Comparison of ENCODE assay signal across 1 cellular context in the genomic region with DNA sequence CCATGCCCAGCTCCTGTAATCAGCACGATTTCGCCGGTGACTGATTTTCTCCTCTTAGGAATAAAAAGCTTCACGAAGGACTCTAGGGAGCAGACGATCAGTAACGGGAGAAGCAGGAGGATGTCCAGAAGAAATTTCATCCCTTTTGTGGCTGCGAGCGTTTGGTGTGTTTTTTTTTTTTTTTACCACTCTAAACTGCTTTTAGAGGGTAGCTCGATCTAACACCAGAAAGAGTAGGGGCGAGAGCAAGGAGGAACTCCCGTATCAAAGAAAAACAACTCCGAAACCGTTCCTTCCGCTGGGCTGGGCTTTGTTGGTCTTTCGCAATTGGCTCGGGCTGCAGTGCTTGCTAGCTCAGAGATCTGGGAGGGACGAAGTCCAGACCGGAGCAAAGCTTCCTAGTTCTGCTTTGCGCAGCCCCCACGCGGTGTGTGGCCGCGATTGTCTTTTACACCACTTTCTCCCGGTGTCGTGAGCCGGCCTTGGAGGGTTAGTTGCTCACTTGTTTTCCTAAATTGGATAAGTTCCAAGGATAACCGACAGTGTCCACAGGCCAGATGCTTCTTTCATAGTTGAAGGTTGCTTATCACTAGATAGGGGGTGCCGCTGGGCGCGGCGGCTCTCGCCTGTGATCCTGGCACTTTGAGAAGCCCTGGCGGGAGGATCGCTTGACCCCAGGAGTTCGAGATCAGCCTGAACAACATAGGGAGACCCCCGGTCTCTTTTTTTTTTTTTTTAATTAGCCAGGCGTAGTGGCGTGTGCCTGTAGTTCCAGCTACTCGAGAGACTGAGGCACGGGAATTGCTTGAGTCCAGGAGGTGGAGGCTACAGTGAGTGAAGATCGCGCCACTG.
TF ChIP-seq lines count a peak whose summit lies in the region.

A gene with protein sequence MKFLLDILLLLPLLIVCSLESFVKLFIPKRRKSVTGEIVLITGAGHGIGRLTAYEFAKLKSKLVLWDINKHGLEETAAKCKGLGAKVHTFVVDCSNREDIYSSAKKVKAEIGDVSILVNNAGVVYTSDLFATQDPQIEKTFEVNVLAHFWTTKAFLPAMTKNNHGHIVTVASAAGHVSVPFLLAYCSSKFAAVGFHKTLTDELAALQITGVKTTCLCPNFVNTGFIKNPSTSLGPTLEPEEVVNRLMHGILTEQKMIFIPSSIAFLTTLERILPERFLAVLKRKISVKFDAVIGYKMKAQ (minus strand): TSS at position 258 of the 852 bp plus-strand sequence. CDS start 118 bp downstream, at position 140.

TF ChIP-seq in HepG2, 621 proteins besides CTCF, POLR2A, EP300 and RAD21 (continued from another document and continues in another):
- TF ChIP-seq, protein P1, sequence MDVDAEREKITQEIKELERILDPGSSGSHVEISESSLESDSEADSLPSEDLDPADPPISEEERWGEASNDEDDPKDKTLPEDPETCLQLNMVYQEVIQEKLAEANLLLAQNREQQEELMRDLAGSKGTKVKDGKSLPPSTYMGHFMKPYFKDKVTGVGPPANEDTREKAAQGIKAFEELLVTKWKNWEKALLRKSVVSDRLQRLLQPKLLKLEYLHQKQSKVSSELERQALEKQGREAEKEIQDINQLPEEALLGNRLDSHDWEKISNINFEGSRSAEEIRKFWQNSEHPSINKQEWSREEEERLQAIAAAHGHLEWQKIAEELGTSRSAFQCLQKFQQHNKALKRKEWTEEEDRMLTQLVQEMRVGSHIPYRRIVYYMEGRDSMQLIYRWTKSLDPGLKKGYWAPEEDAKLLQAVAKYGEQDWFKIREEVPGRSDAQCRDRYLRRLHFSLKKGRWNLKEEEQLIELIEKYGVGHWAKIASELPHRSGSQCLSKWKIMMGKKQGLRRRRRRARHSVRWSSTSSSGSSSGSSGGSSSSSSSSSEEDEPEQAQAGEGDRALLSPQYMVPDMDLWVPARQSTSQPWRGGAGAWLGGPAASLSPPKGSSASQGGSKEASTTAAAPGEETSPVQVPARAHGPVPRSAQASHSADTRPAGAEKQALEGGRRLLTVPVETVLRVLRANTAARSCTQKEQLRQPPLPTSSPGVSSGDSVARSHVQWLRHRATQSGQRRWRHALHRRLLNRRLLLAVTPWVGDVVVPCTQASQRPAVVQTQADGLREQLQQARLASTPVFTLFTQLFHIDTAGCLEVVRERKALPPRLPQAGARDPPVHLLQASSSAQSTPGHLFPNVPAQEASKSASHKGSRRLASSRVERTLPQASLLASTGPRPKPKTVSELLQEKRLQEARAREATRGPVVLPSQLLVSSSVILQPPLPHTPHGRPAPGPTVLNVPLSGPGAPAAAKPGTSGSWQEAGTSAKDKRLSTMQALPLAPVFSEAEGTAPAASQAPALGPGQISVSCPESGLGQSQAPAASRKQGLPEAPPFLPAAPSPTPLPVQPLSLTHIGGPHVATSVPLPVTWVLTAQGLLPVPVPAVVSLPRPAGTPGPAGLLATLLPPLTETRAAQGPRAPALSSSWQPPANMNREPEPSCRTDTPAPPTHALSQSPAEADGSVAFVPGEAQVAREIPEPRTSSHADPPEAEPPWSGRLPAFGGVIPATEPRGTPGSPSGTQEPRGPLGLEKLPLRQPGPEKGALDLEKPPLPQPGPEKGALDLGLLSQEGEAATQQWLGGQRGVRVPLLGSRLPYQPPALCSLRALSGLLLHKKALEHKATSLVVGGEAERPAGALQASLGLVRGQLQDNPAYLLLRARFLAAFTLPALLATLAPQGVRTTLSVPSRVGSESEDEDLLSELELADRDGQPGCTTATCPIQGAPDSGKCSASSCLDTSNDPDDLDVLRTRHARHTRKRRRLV (CRISPR knock-in tag; IDR thresholded peaks at IDR 0.05), result peak; percentile 64; the same call in 1 of the 2 replicates
- TF ChIP-seq ZNF451 (CRISPR knock-in tag; IDR thresholded peaks at IDR 0.05) (0 out of 2 replicates have a peak, but pooled peaks have one; percentile 59), ZNF605 (CRISPR knock-in tag; IDR thresholded peaks at IDR 0.05) (peak; percentile 92), MBNL3 (CRISPR knock-in tag; conservative IDR thresholded peaks at IDR 0.05) (no peak), FOSL2 (CRISPR knock-in tag; IDR thresholded peaks at IDR 0.05) (peak; percentile 65), ZNF616 (CRISPR knock-in tag; IDR thresholded peaks at IDR 0.05; ENCODE audit: low read depth) (peak; percentile 60; the same call in 1 of the 2 replicates), TMF1 (CRISPR knock-in tag; IDR thresholded peaks at IDR 0.05; ENCODE audit: low read depth) (peak; percentile 72), TBL1XR1 (IDR thresholded peaks at IDR 0.05; ENCODE audit: borderline replicate concordance, low read length, partially characterized antibody) (no peak), ZNF709 (CRISPR knock-in tag; IDR thresholded peaks at IDR 0.05) (no peak; the same call in 1 of the 2 replicates), ZSCAN30 (CRISPR knock-in tag; IDR thresholded peaks at IDR 0.05) (no peak), ZC3H4 (CRISPR knock-in tag; IDR thresholded peaks at IDR 0.05; ENCODE audit: borderline replicate concordance) (no peak), MEF2D (CRISPR knock-in tag; IDR thresholded peaks at IDR 0.05) (peak; percentile 88), STAG1 (CRISPR knock-in tag; IDR thresholded peaks at IDR 0.05) (no peak; the same call in 1 of the 2 replicates), ZNF335 (CRISPR knock-in tag; IDR thresholded peaks at IDR 0.05) (peak; percentile 81), ZBTB7B (CRISPR knock-in tag; IDR thresholded peaks at IDR 0.05) (peak; percentile 92), ZNF569 (CRISPR knock-in tag; IDR thresholded peaks at IDR 0.05; ENCODE audit: borderline replicate concordance) (no peak), HMGA1 (CRISPR knock-in tag; conservative IDR thresholded peaks at IDR 0.05) (no peak), ARID2 (CRISPR knock-in tag; IDR thresholded peaks at IDR 0.05; ENCODE audit: borderline replicate concordance) (peak; percentile 59; the same call in 1 of the 2 replicates), NCOA1 (CRISPR knock-in tag; IDR thresholded peaks at IDR 0.05) (peak; percentile 82), POGZ (CRISPR knock-in tag; IDR thresholded peaks at IDR 0.05) (peak; percentile 88), MTF2 (CRISPR knock-in tag; IDR thresholded peaks at IDR 0.05; ENCODE audit: borderline replicate concordance) (no peak; the same call in 1 of the 2 replicates), ZNF543 (CRISPR knock-in tag; IDR thresholded peaks at IDR 0.05) (peak; percentile 71), ZNF678 (CRISPR knock-in tag; IDR thresholded peaks at IDR 0.05) (no peak), ZNF883 (CRISPR knock-in tag; IDR thresholded peaks at IDR 0.05; ENCODE audit: not compliant biosample characterization) (no peak), ZFX (CRISPR knock-in tag; IDR thresholded peaks at IDR 0.05; ENCODE audit: low read depth) (peak; percentile 80)
- TF ChIP-seq, protein P2, sequence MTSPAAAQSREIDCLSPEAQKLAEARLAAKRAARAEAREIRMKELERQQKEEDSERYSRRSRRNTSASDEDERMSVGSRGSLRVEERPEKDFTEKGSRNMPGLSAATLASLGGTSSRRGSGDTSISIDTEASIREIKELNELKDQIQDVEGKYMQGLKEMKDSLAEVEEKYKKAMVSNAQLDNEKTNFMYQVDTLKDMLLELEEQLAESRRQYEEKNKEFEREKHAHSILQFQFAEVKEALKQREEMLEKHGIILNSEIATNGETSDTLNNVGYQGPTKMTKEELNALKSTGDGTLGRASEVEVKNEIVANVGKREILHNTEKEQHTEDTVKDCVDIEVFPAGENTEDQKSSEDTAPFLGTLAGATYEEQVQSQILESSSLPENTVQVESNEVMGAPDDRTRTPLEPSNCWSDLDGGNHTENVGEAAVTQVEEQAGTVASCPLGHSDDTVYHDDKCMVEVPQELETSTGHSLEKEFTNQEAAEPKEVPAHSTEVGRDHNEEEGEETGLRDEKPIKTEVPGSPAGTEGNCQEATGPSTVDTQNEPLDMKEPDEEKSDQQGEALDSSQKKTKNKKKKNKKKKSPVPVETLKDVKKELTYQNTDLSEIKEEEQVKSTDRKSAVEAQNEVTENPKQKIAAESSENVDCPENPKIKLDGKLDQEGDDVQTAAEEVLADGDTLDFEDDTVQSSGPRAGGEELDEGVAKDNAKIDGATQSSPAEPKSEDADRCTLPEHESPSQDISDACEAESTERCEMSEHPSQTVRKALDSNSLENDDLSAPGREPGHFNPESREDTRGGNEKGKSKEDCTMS (CRISPR knock-in tag; conservative IDR thresholded peaks at IDR 0.05), result no peak
- TF ChIP-seq, protein P3, sequence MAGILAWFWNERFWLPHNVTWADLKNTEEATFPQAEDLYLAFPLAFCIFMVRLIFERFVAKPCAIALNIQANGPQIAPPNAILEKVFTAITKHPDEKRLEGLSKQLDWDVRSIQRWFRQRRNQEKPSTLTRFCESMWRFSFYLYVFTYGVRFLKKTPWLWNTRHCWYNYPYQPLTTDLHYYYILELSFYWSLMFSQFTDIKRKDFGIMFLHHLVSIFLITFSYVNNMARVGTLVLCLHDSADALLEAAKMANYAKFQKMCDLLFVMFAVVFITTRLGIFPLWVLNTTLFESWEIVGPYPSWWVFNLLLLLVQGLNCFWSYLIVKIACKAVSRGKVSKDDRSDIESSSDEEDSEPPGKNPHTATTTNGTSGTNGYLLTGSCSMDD (CRISPR knock-in tag; IDR thresholded peaks at IDR 0.05), result no peak
- TF ChIP-seq, protein P4, sequence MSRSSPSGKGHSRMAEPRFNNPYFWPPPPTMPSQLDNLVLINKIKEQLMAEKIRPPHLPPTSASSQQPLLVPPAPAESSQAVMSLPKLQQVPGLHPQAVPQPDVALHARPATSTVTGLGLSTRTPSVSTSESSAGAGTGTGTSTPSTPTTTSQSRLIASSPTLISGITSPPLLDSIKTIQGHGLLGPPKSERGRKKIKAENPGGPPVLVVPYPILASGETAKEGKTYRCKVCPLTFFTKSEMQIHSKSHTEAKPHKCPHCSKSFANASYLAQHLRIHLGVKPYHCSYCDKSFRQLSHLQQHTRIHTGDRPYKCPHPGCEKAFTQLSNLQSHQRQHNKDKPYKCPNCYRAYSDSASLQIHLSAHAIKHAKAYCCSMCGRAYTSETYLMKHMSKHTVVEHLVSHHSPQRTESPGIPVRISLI (CRISPR knock-in tag; IDR thresholded peaks at IDR 0.05; ENCODE audit: borderline replicate concordance), result peak; percentile 86
- TF ChIP-seq, protein P5, sequence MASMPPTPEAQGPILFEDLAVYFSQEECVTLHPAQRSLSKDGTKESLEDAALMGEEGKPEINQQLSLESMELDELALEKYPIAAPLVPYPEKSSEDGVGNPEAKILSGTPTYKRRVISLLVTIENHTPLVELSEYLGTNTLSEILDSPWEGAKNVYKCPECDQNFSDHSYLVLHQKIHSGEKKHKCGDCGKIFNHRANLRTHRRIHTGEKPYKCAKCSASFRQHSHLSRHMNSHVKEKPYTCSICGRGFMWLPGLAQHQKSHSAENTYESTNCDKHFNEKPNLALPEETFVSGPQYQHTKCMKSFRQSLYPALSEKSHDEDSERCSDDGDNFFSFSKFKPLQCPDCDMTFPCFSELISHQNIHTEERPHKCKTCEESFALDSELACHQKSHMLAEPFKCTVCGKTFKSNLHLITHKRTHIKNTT (CRISPR knock-in tag; IDR thresholded peaks at IDR 0.05), result no peak
- TF ChIP-seq, protein P6, sequence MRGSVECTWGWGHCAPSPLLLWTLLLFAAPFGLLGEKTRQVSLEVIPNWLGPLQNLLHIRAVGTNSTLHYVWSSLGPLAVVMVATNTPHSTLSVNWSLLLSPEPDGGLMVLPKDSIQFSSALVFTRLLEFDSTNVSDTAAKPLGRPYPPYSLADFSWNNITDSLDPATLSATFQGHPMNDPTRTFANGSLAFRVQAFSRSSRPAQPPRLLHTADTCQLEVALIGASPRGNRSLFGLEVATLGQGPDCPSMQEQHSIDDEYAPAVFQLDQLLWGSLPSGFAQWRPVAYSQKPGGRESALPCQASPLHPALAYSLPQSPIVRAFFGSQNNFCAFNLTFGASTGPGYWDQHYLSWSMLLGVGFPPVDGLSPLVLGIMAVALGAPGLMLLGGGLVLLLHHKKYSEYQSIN (CRISPR knock-in tag; IDR thresholded peaks at IDR 0.05; ENCODE audit: borderline replicate concordance), result no peak
- TF ChIP-seq, protein P7, sequence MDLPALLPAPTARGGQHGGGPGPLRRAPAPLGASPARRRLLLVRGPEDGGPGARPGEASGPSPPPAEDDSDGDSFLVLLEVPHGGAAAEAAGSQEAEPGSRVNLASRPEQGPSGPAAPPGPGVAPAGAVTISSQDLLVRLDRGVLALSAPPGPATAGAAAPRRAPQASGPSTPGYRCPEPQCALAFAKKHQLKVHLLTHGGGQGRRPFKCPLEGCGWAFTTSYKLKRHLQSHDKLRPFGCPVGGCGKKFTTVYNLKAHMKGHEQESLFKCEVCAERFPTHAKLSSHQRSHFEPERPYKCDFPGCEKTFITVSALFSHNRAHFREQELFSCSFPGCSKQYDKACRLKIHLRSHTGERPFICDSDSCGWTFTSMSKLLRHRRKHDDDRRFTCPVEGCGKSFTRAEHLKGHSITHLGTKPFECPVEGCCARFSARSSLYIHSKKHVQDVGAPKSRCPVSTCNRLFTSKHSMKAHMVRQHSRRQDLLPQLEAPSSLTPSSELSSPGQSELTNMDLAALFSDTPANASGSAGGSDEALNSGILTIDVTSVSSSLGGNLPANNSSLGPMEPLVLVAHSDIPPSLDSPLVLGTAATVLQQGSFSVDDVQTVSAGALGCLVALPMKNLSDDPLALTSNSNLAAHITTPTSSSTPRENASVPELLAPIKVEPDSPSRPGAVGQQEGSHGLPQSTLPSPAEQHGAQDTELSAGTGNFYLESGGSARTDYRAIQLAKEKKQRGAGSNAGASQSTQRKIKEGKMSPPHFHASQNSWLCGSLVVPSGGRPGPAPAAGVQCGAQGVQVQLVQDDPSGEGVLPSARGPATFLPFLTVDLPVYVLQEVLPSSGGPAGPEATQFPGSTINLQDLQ (CRISPR knock-in tag; IDR thresholded peaks at IDR 0.05), result peak; percentile 56; the same call in 1 of the 2 replicates
- TF ChIP-seq, protein P8, sequence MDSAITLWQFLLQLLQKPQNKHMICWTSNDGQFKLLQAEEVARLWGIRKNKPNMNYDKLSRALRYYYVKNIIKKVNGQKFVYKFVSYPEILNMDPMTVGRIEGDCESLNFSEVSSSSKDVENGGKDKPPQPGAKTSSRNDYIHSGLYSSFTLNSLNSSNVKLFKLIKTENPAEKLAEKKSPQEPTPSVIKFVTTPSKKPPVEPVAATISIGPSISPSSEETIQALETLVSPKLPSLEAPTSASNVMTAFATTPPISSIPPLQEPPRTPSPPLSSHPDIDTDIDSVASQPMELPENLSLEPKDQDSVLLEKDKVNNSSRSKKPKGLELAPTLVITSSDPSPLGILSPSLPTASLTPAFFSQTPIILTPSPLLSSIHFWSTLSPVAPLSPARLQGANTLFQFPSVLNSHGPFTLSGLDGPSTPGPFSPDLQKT (CRISPR knock-in tag; IDR thresholded peaks at IDR 0.05; ENCODE audit: borderline replicate concordance), result no peak
- TF ChIP-seq, protein P9, sequence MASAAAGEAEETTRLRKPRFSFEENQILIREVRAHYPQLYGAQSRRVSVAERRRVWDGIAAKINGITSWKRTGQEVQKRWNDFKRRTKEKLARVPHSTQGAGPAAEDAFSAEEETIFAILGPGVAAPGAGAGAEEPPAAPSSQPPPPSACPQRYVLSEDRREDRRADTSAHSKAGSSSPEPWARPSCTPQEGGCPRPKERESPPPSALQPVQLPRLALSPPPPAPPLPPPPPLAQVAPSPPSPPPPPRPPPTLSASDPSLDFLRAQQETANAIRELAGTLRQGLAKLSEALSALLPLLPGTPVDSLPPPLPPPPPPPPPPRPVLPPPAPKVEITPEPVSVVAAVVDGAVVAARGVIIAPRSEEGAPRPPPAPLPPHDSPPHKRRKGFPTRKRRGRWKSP (CRISPR knock-in tag; IDR thresholded peaks at IDR 0.05), result peak; percentile 87
- TF ChIP-seq, protein P10, sequence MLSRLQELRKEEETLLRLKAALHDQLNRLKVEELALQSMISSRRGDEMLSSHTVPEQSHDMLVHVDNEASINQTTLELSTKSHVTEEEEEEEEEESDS (CRISPR knock-in tag; IDR thresholded peaks at IDR 0.05; ENCODE audit: borderline replicate concordance), result no peak; the same call in 1 of the 2 replicates
